13 cellular contexts compared by ENCODE assay signal in the genomic region with DNA sequence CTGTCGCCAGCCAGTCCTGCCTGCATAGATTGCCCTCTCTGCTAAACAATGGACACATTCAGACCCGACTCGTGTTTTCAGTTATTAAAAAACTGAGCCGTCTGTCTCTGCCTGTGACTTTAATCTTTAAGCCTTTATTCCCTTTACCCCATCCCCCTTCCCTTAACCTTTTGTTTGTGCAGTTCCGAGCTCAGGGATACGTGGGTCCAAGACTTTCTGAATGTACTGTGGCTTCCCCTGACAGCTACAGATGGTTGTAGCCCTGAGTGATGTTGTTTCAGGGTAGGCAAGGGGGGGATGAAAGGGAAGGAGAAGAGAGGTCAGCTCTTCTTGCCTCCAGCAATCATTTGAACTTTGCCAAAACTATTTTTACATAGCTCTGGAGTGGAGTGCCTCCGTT.
"Had no signal": no experiment of that assay in that cellular context is flagged by ENCODE, and none has a peak within 500 bp of the region (broad histone marks: within the 10 kb centered on the region; RNA-seq: fewer than 3 reads in every experiment).

No MANE protein-coding gene starts in this region.

- H3K27ac Mint-ChIP-seq: activated T-helper 17 cell treated with anti-CD3 and anti-CD28 coated beads, Interleukin-2, amount 50 U/mL, for 72 hours; natural killer cell had no signal

- H3K27me3 Mint-ChIP-seq: activated naive CD8-positive, alpha-beta T cell treated with anti-CD3 and anti-CD28 coated beads, Interleukin-2, amount 50 U/mL, for 24 hours; activated T-helper 17 cell treated with anti-CD3 and anti-CD28 coated beads, Interleukin-2, amount 50 U/mL, for 72 hours had no signal

- H3K27me3 ChIP-seq: gastroesophageal sphincter had no signal

- H3K36me3 Mint-ChIP-seq: natural killer cell had no signal

- H3K9me3 ChIP-seq: gastroesophageal sphincter, mucosa of descending colon had no signal

- H3K4me3 Mint-ChIP-seq: activated naive CD4-positive, alpha-beta T cell treated with anti-CD3 and anti-CD28 coated beads for 36 hours; activated naive CD8-positive, alpha-beta T cell treated with anti-CD3 and anti-CD28 coated beads, Interleukin-2, amount 50 U/mL, for 24 hours; activated T-helper 17 cell treated with anti-CD3 and anti-CD28 coated beads, Interleukin-2, amount 50 U/mL, for 72 hours; natural killer cell had no signal

- H3K9me3 Mint-ChIP-seq: activated naive CD4-positive, alpha-beta T cell treated with anti-CD3 and anti-CD28 coated beads for 36 hours; activated naive CD8-positive, alpha-beta T cell treated with anti-CD3 and anti-CD28 coated beads, Interleukin-2, amount 50 U/mL, for 24 hours; activated T-helper 17 cell treated with anti-CD3 and anti-CD28 coated beads, Interleukin-2, amount 50 U/mL, for 72 hours; natural killer cell had no signal

- DNase-seq: activated naive CD4-positive, alpha-beta T cell treated with anti-CD3 and anti-CD28 coated beads for 36 hours; activated naive CD8-positive, alpha-beta T cell treated with anti-CD3 and anti-CD28 coated beads, Interleukin-2, amount 50 U/mL, for 24 hours; aorta; cortex of kidney; effector CD8-positive, alpha-beta T cell; left colon; mucosa of descending colon; natural killer cell; stimulated activated CD4-positive, alpha-beta T cell treated with anti-CD3 and anti-CD28 coated beads, Interleukin-2, amount 100 ng/mL, for 24 hours had no signal

- H3K27ac ChIP-seq: epithelial cell of prostate, gastroesophageal sphincter had no signal

- ATAC-seq: activated T-helper 17 cell treated with anti-CD3 and anti-CD28 coated beads, Interleukin-2, amount 50 U/mL, for 72 hours; gastroesophageal sphincter; left colon; mucosa of descending colon; natural killer cell had no signal

- H3K36me3 ChIP-seq: gastroesophageal sphincter had no signal

- H3K4me3 ChIP-seq: gastroesophageal sphincter, lung, mucosa of descending colon had no signal
